In genomic region chr4:74768857-74769525, GRCh38 we compare ENCODE assay signal across 10 cellular contexts. TPM values are rescaled to one million over a fixed set of nuclear protein-coding genes. Genes with fewer than 3 reads are reported as not detected.
DNase-seq lines count a peak whose midpoint lies in the region; ATAC-seq and TF ChIP-seq lines count a peak whose summit lies in the region.
"Had no signal": no experiment of that assay in that cellular context is flagged by ENCODE, and none has a peak within 500 bp of the region (broad histone marks: within the 10 kb centered on the region; RNA-seq: fewer than 3 reads in every experiment).

No MANE protein-coding gene starts in this region.

- H3K9ac ChIP-seq in trophoblast cell (ENCODE audit: low read length): no peak overlapping the region
- H3K9ac ChIP-seq: BLaER1 had no signal

- H2BK12ac ChIP-seq in trophoblast cell (ENCODE audit: low read length): no peak overlapping the region

- H3K4me1 Mint-ChIP-seq in activated T-cell treated with anti-CD3 and anti-CD28 coated beads, Interleukin-2, amount 50 U/mL, for 72 hours (ENCODE audit: low read depth): no peaks in the 10 kb centered on the region

- no peaks in the 10 kb centered on the region for H3K79me1 ChIP-seq in trophoblast cell (ENCODE audit: low read length)

- H3K18ac ChIP-seq in trophoblast cell (ENCODE audit: low read length): no peak overlapping the region

- no peak overlapping the region for H3K23ac ChIP-seq in trophoblast cell (ENCODE audit: low read length)

- H3K27me3 Mint-ChIP-seq in activated T-cell treated with anti-CD3 and anti-CD28 coated beads, Interleukin-2, amount 50 U/mL, for 72 hours (ENCODE audit: low read depth): no peaks in the 10 kb centered on the region

- WGBS in trophoblast cell (ENCODE audit: extremely low coverage, insufficient coverage, insufficient read length): no CpG with 5 or more reads among the region's 2 CpGs

- H2BK120ac ChIP-seq in trophoblast cell (ENCODE audit: insufficient read depth, low read length, poor library complexity): no peak overlapping the region

- in situ Hi-C loops in ACHN (cut with HindIII; ENCODE audit: low pct_ligation_motif_present, low pct_unique_long_range_greater_than_20kb, low sequenced_read_pairs): no loop called here

- H3K4ac ChIP-seq in trophoblast cell (ENCODE audit: low read depth, low read length): no peak overlapping the region

- ATAC-seq in HG02678 (IDR thresholded peaks at IDR 0.05; ENCODE audit: unreplicated experiment) (peak; percentile 63), RWPE2 (ENCODE audit: low read depth) (peak; percentile 77)
- no peak for ATAC-seq in activated T-cell treated with anti-CD3 and anti-CD28 coated beads, Interleukin-2, amount 50 U/mL, for 72 hours (replicated peaks in 1 of 2)
- ATAC-seq: activated naive CD4-positive, alpha-beta T cell treated with anti-CD3 and anti-CD28 coated beads, Interleukin-2, amount 50 U/mL, for 72 hours had no signal

- H3K4me3 Mint-ChIP-seq in activated T-cell treated with anti-CD3 and anti-CD28 coated beads, Interleukin-2, amount 50 U/mL, for 72 hours: no peak overlapping the region

- H3K27ac Mint-ChIP-seq in activated T-cell treated with anti-CD3 and anti-CD28 coated beads, Interleukin-2, amount 50 U/mL, for 72 hours: no peak overlapping the region
- H3K27ac Mint-ChIP-seq: activated naive CD4-positive, alpha-beta T cell treated with anti-CD3 and anti-CD28 coated beads, Interleukin-2, amount 50 U/mL, for 72 hours had no signal

- peak; percentile 42 for DNase-seq in ACHN
- no peak for DNase-seq in RWPE2 (ENCODE audit: low spot score)
- peak; percentile 22 for DNase-seq in glomerular endothelial cell (ENCODE audit: extremely low read depth, low read depth, low spot score)
- no peak for DNase-seq in activated T-cell treated with anti-CD3 and anti-CD28 coated beads, Interleukin-2, amount 50 U/mL, for 72 hours
- DNase-seq in trophoblast cell: no peak
- no peak for DNase-seq in effector CD4-positive, alpha-beta T cell
- no peak for DNase-seq in HK-2 (ENCODE audit: unreplicated experiment)

- peaks cover 3% of the 10 kb centered on the region for H3K4me1 ChIP-seq in RWPE2 (ENCODE audit: insufficient read depth, poor library complexity, severe bottlenecking)
- no peaks in the 10 kb centered on the region for H3K4me1 ChIP-seq in trophoblast cell (ENCODE audit: control insufficient read depth in 1 of 2, insufficient read depth in 2 of 2, low read length in 2 of 2)
- H3K4me1 ChIP-seq: BLaER1 had no signal

- no peaks in the 10 kb centered on the region for H3K9me3 ChIP-seq in RWPE2 (ENCODE audit: severe bottlenecking)
- no peaks in the 10 kb centered on the region for H3K9me3 ChIP-seq in trophoblast cell (ENCODE audit: insufficient read depth, low read depth, low read length)
- H3K9me3 ChIP-seq: BLaER1 had no signal

- no peak overlapping the region for H4K8ac ChIP-seq in trophoblast cell (ENCODE audit: low read depth, low read length)

- H3K27ac ChIP-seq in RWPE2 (ENCODE audit: poor library complexity, severe bottlenecking) (no peak overlapping the region), trophoblast cell (ENCODE audit: low read depth, low read length) (no peak overlapping the region)
- H3K27ac ChIP-seq: BLaER1 had no signal

- H2AK5ac ChIP-seq in trophoblast cell (ENCODE audit: low read length): no peak overlapping the region

- no peaks in the 10 kb centered on the region for H3K9me3 Mint-ChIP-seq in activated T-cell treated with anti-CD3 and anti-CD28 coated beads, Interleukin-2, amount 50 U/mL, for 72 hours
- H3K9me3 Mint-ChIP-seq: activated naive CD4-positive, alpha-beta T cell treated with anti-CD3 and anti-CD28 coated beads, Interleukin-2, amount 50 U/mL, for 72 hours had no signal

- no peak for TF ChIP-seq CTCF in RWPE2 (IDR thresholded peaks at IDR 0.05; ENCODE audit: poor library complexity, severe bottlenecking)

- H3K4me3 ChIP-seq in RWPE2 (ENCODE audit: severe bottlenecking) (no peak overlapping the region), trophoblast cell (ENCODE audit: low read depth, low read length) (no peak overlapping the region)
- H3K4me3 ChIP-seq: BLaER1 had no signal

- no peaks in the 10 kb centered on the region for H3K27me3 ChIP-seq in RWPE2 (ENCODE audit: insufficient read depth, poor library complexity, severe bottlenecking)
- no peaks in the 10 kb centered on the region for H3K27me3 ChIP-seq in trophoblast cell (ENCODE audit: insufficient read depth, low read length)
- H3K27me3 ChIP-seq: BLaER1 had no signal

- no peaks in the 10 kb centered on the region for H3K36me3 ChIP-seq in RWPE2 (ENCODE audit: low read depth)
- no peaks in the 10 kb centered on the region for H3K36me3 ChIP-seq in trophoblast cell (ENCODE audit: control insufficient read depth in 1 of 2, insufficient read depth in 2 of 2, low read length in 2 of 2)
- H3K36me3 ChIP-seq: BLaER1 had no signal

- no peak overlapping the region for H2BK5ac ChIP-seq in trophoblast cell (ENCODE audit: low read depth, low read length, poor library complexity)

- no peak overlapping the region for H3K14ac ChIP-seq in trophoblast cell (ENCODE audit: low read length)

- no peak overlapping the region for H4K91ac ChIP-seq in trophoblast cell (ENCODE audit: low read depth, low read length)

- no peaks in the 10 kb centered on the region for H3K79me2 ChIP-seq in trophoblast cell (ENCODE audit: control insufficient read depth, insufficient read depth, low read length, poor library complexity)

- H3K4me2 ChIP-seq in trophoblast cell (ENCODE audit: low read length): no peak overlapping the region
- H3K4me2 ChIP-seq: BLaER1 had no signal

- H4K12ac ChIP-seq in trophoblast cell (ENCODE audit: low read depth, low read length): no peak overlapping the region

- no peaks in the 10 kb centered on the region for H3K36me3 Mint-ChIP-seq in activated T-cell treated with anti-CD3 and anti-CD28 coated beads, Interleukin-2, amount 50 U/mL, for 72 hours (ENCODE audit: insufficient read depth in 2 of 2)
- H3K36me3 Mint-ChIP-seq: activated naive CD4-positive, alpha-beta T cell treated with anti-CD3 and anti-CD28 coated beads, Interleukin-2, amount 50 U/mL, for 72 hours had no signal

- H2AFZ ChIP-seq in trophoblast cell (ENCODE audit: insufficient read depth, low read length, poor library complexity): no peak overlapping the region

RNA-seq across cellular contexts. Expression of gene BTC, which starts 25.3 kb away (rescaled TPM):
- total RNA-seq in glomerular endothelial cell: 0.12 and 0.39 TPM in 2 replicates
- total RNA-seq in activated T-cell treated with anti-CD3 and anti-CD28 coated beads, Interleukin-2, amount 50 U/mL, for 72 hours: not detected
- 0.10 and 0.18 TPM in 2 replicates for polyA plus RNA-seq in trophoblast cell (2013)
- total RNA-seq: activated naive CD4-positive, alpha-beta T cell treated with anti-CD3 and anti-CD28 coated beads, Interleukin-2, amount 50 U/mL, for 72 hours had no signal

Comparison
In these comparisons a context has a peak if more than half of its experiments do, and no peak if none do; other contexts are left out.
1. DNase-seq: peak in ACHN (single experiment) and glomerular endothelial cell (single experiment); none in RWPE2 (single experiment), activated T-cell treated with anti-CD3 and anti-CD28 coated beads, Interleukin-2, amount 50 U/mL, for 72 hours (0 of 2), trophoblast cell (0 of 2), effector CD4-positive, alpha-beta T cell (single experiment) and HK-2 (single experiment).
2. ATAC-seq: peak in HG02678 (single experiment) and RWPE2 (single experiment); none in activated T-cell treated with anti-CD3 and anti-CD28 coated beads, Interleukin-2, amount 50 U/mL, for 72 hours (0 of 2).